1 cellular context compared by ENCODE assay signal in the genomic region with DNA sequence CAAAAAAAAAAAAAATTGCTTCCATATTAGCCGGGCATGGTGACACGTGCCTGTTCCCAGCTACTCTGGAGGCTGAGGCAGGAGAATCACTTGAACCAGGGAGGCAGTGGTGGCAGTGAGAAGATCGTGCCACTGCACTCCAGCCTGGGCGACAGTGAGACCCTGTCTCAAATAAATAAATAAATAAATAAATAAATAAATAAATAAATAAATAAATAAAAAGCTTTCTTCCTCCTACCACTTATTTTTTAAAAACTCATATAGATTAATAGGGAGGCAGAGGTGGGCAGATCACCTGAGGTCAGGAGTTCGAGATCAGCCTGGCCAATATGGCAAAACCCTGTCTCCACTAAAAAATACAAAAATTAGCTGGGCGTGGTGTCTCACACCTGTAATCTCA.
A peak's percentile ranks its signal among the peaks of the same experiment; 100 is the strongest.
TF ChIP-seq lines count a peak whose summit lies in the region.

No MANE protein-coding gene starts in this region.

TF ChIP-seq in HEK293, 187 proteins besides CTCF, POLR2A, EP300 and RAD21 (continued from another document):
- TF ChIP-seq, protein P1, sequence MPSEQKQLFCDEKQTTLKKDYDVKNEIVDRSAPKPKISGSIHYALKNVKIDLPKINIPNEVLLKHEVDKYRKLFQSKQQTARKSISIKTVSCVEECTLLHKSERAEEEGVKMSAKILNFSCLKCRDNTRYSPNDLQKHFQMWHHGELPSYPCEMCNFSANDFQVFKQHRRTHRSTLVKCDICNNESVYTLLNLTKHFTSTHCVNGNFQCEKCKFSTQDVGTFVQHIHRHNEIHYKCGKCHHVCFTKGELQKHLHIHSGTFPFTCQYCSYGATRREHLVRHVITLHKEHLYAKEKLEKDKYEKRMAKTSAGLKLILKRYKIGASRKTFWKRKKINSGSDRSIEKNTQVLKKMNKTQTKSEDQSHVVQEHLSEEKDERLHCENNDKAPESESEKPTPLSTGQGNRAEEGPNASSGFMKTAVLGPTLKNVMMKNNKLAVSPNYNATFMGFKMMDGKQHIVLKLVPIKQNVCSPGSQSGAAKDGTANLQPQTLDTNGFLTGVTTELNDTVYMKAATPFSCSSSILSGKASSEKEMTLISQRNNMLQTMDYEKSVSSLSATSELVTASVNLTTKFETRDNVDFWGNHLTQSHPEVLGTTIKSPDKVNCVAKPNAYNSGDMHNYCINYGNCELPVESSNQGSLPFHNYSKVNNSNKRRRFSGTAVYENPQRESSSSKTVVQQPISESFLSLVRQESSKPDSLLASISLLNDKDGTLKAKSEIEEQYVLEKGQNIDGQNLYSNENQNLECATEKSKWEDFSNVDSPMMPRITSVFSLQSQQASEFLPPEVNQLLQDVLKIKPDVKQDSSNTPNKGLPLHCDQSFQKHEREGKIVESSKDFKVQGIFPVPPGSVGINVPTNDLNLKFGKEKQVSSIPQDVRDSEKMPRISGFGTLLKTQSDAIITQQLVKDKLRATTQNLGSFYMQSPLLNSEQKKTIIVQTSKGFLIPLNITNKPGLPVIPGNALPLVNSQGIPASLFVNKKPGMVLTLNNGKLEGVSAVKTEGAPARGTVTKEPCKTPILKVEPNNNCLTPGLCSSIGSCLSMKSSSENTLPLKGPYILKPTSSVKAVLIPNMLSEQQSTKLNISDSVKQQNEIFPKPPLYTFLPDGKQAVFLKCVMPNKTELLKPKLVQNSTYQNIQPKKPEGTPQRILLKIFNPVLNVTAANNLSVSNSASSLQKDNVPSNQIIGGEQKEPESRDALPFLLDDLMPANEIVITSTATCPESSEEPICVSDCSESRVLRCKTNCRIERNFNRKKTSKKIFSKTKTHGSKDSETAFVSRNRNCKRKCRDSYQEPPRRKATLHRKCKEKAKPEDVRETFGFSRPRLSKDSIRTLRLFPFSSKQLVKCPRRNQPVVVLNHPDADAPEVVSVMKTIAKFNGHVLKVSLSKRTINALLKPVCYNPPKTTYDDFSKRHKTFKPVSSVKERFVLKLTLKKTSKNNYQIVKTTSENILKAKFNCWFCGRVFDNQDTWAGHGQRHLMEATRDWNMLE (tag by site-specific recombination; conservative IDR thresholded peaks at IDR 0.05; ENCODE audit: low read depth): peak; percentile 83
- TF ChIP-seq ZNF404 (tag by site-specific recombination; IDR thresholded peaks at IDR 0.05) (peak; percentile 66; the same call in 1 of the 2 replicates), ZNF664 (tag by site-specific recombination; IDR thresholded peaks at IDR 0.05) (peak; percentile 33; the same call in 1 of the 2 replicates), REST (tag by site-specific recombination; IDR thresholded peaks at IDR 0.05) (peak; percentile 59; the same call in 1 of the 2 replicates), ZNF560 (tag by site-specific recombination; IDR thresholded peaks at IDR 0.05; ENCODE audit: borderline replicate concordance) (0 out of 2 replicates have a peak, but pooled peaks have one; percentile 63), ZNF140 (tag by site-specific recombination; IDR thresholded peaks at IDR 0.05) (peak; percentile 81)
